7 cellular contexts compared by ENCODE assay signal in genomic region chr16:18902778-18903177, GRCh38. TPM values are rescaled to one million over a fixed set of nuclear protein-coding genes. Genes with fewer than 3 reads are reported as not detected.
DNase-seq lines count a peak whose midpoint lies in the region; ATAC-seq and TF ChIP-seq lines count a peak whose summit lies in the region.
"Not testable (repeated sequence)": the region's sequence is repeated elsewhere in the genome, so short reads cannot be mapped to it uniquely, and the experiment has no call there.

No MANE protein-coding gene starts in this region.

- intact Hi-C loops in activated T-helper 2 cell treated with anti-CD3 and anti-CD28 coated beads, Interferon-gamma antibody, Interleukin-2, Interleukin-4, amounts not matched to agents 10 μg/mL and 5 μg/mL and 100 μg/mL, durations not matched to agents 14 hours and 24 hours and 36 hours (cut with micrococcal nuclease) = loop anchor here (10.0 kb wide), 1 partner anchor 62 kb away; no protein-coding TSS in a partner anchor
- intact Hi-C loops in gastrocnemius medialis (cut with DNase I; ENCODE audit: low total_unique reads) = not testable (repeated sequence)

- H3K36me3 ChIP-seq in CD4-positive, CD25-positive, alpha-beta regulatory T cell (ENCODE audit: control insufficient read depth, insufficient read depth, low read length); GM23338 (ENCODE audit: insufficient read depth); gastrocnemius medialis: not testable (repeated sequence)

- H3K36me3 Mint-ChIP-seq in CD4-positive, CD25-positive, alpha-beta regulatory T cell; GM23338 (ENCODE audit: low read depth); WTC11; central memory CD8-positive, alpha-beta T cell (ENCODE audit: insufficient read depth): not testable (repeated sequence)
- H3K36me3 Mint-ChIP-seq in activated T-helper 2 cell treated with anti-CD3 and anti-CD28 coated beads, Interferon-gamma antibody, Interleukin-2, Interleukin-4, amounts not matched to agents 10 μg/mL and 5 μg/mL and 100 μg/mL, durations not matched to agents 14 hours and 24 hours and 36 hours (ENCODE audit: low read depth) = peaks cover 22% of the 10 kb centered on the region
- H3K36me3 Mint-ChIP-seq in naive thymus-derived CD8-positive, alpha-beta T cell = peaks cover 0 to 25% (median 0%) of the 10 kb centered on the region in 3 donors

- not testable (repeated sequence) for H3F3A ChIP-seq in GM23338 (replicated peaks; ENCODE audit: low read depth)

- in situ Hi-C loops in gastrocnemius medialis (cut with MboI; ENCODE audit: low sequenced_read_pairs in 4 of 4) = not testable (repeated sequence)

- H3K9me3 ChIP-seq in CD4-positive, CD25-positive, alpha-beta regulatory T cell (ENCODE audit: control insufficient read depth in 2 of 2, low read length in 2 of 2); gastrocnemius medialis: not testable (repeated sequence)

- CTCF ChIA-PET in WTC11 (lab: Charles Lee) = interaction anchor here (0.9 to 1.4 kb wide), 2 partner anchors 44 to 102 kb away, joined by 3 read pairs; partner anchors contain the start of gene ARL6IP1

- POLR2A ChIA-PET in WTC11 (lab: Charles Lee); naive thymus-derived CD8-positive, alpha-beta T cell (lab: Charles Lee): not testable (repeated sequence)

- peaks cover 31% of the 10 kb centered on the region for H4K20me1 ChIP-seq in GM23338 (replicated peaks; ENCODE audit: insufficient read depth)

- H2AFZ ChIP-seq in GM23338 = not testable (repeated sequence)

- not testable (repeated sequence) for TF ChIP-seq CTCF in GM23338 (conservative IDR thresholded peaks at IDR 0.05; ENCODE audit: low read depth in 2 of 2); WTC11 (IDR thresholded peaks at IDR 0.05); gastrocnemius medialis (IDR thresholded peaks at IDR 0.05 in 4 of 5, conservative IDR thresholded peaks at IDR 0.05 in 1 of 5)

- not testable (repeated sequence) for H3K9me3 Mint-ChIP-seq in CD4-positive, CD25-positive, alpha-beta regulatory T cell; GM23338; WTC11; activated T-helper 2 cell treated with anti-CD3 and anti-CD28 coated beads, Interferon-gamma antibody, Interleukin-2, Interleukin-4, amounts not matched to agents 10 μg/mL and 5 μg/mL and 100 μg/mL, durations not matched to agents 14 hours and 24 hours and 36 hours; central memory CD8-positive, alpha-beta T cell; naive thymus-derived CD8-positive, alpha-beta T cell

- H3K4me2 ChIP-seq in GM23338 = not testable (repeated sequence)

- H3K79me2 ChIP-seq in GM23338 (replicated peaks; ENCODE audit: insufficient read depth) = peaks cover 100% of the 10 kb centered on the region

- H3K4me1 ChIP-seq in CD4-positive, CD25-positive, alpha-beta regulatory T cell (ENCODE audit: control insufficient read depth, insufficient read depth, low read length, poor library complexity, severe bottlenecking) = peaks cover 13% of the 10 kb centered on the region
- H3K4me1 ChIP-seq in GM23338 (ENCODE audit: insufficient read depth) (peaks cover 12% of the 10 kb centered on the region), gastrocnemius medialis (peaks cover 41 to 60% of the 10 kb centered on the region in 2 donors)

- not testable (repeated sequence) for H3K4me3 ChIP-seq in CD4-positive, CD25-positive, alpha-beta regulatory T cell (ENCODE audit: low read depth, low read length); GM23338; gastrocnemius medialis

- not testable (repeated sequence) for H3K9me2 ChIP-seq in GM23338 (ENCODE audit: insufficient read depth)

- not testable (repeated sequence) for H3K27me3 ChIP-seq in CD4-positive, CD25-positive, alpha-beta regulatory T cell (ENCODE audit: control insufficient read depth, insufficient read depth, low read length); GM23338 (ENCODE audit: insufficient read depth); gastrocnemius medialis

- H3K27ac ChIP-seq in CD4-positive, CD25-positive, alpha-beta regulatory T cell (ENCODE audit: insufficient read depth, low read length, poor library complexity, severe bottlenecking) = not testable (repeated sequence)
- H3K27ac ChIP-seq in GM23338 (ENCODE audit: low read depth) (0 out of 2 replicates have a peak overlapping the region, but pooled peaks have one; percentile 45), gastrocnemius medialis (peak overlapping the region; percentile 81 to 84 (median 82))

- H3K27ac Mint-ChIP-seq in CD4-positive, CD25-positive, alpha-beta regulatory T cell = peak overlapping the region in 2 of 3 donors; percentile 66 to 79
- H3K27ac Mint-ChIP-seq in GM23338 (peak overlapping the region; percentile 13; the same call in 1 of the 2 replicates), WTC11 (0 out of 2 replicates have a peak overlapping the region, but pooled peaks have one; percentile 79)
- H3K27ac Mint-ChIP-seq in activated T-helper 2 cell treated with anti-CD3 and anti-CD28 coated beads, Interferon-gamma antibody, Interleukin-2, Interleukin-4, amounts not matched to agents 10 μg/mL and 5 μg/mL and 100 μg/mL, durations not matched to agents 14 hours and 24 hours and 36 hours = peak overlapping the region; percentile 69
- H3K27ac Mint-ChIP-seq in central memory CD8-positive, alpha-beta T cell (ENCODE audit: low read depth) = peak overlapping the region; percentile 83
- peak overlapping the region in 7 of 10 donors; percentile 40 to 88 (median 59) for H3K27ac Mint-ChIP-seq in naive thymus-derived CD8-positive, alpha-beta T cell

- ATAC-seq in CD4-positive, CD25-positive, alpha-beta regulatory T cell (ENCODE audit: low read depth in 2 of 2); GM23338; WTC11; central memory CD8-positive, alpha-beta T cell (replicated peaks; ENCODE audit: extremely low read depth, poor library complexity, severe bottlenecking); naive thymus-derived CD8-positive, alpha-beta T cell; gastrocnemius medialis: not testable (repeated sequence)

- H3K4me1 Mint-ChIP-seq in CD4-positive, CD25-positive, alpha-beta regulatory T cell = peaks cover 32 to 75% (median 50%) of the 10 kb centered on the region in 4 donors
- peaks cover 11% of the 10 kb centered on the region for H3K4me1 Mint-ChIP-seq in GM23338
- peaks cover 22% of the 10 kb centered on the region for H3K4me1 Mint-ChIP-seq in WTC11
- H3K4me1 Mint-ChIP-seq in activated T-helper 2 cell treated with anti-CD3 and anti-CD28 coated beads, Interferon-gamma antibody, Interleukin-2, Interleukin-4, amounts not matched to agents 10 μg/mL and 5 μg/mL and 100 μg/mL, durations not matched to agents 14 hours and 24 hours and 36 hours (ENCODE audit: low read depth) = peaks cover 48% of the 10 kb centered on the region
- peaks cover 56% of the 10 kb centered on the region for H3K4me1 Mint-ChIP-seq in central memory CD8-positive, alpha-beta T cell
- H3K4me1 Mint-ChIP-seq in naive thymus-derived CD8-positive, alpha-beta T cell = peaks cover 21 to 70% (median 60%) of the 10 kb centered on the region in 4 donors

- H3K27me3 Mint-ChIP-seq in CD4-positive, CD25-positive, alpha-beta regulatory T cell; GM23338 (ENCODE audit: insufficient read depth, low read depth, poor library complexity); WTC11 (ENCODE audit: low read depth); activated T-helper 2 cell treated with anti-CD3 and anti-CD28 coated beads, Interferon-gamma antibody, Interleukin-2, Interleukin-4, amounts not matched to agents 10 μg/mL and 5 μg/mL and 100 μg/mL, durations not matched to agents 14 hours and 24 hours and 36 hours (ENCODE audit: low read depth); central memory CD8-positive, alpha-beta T cell; naive thymus-derived CD8-positive, alpha-beta T cell: not testable (repeated sequence)

- DNase-seq in CD4-positive, CD25-positive, alpha-beta regulatory T cell; GM23338 (ENCODE audit: low spot score); WTC11 (ENCODE audit: low spot score); activated T-helper 2 cell treated with anti-CD3 and anti-CD28 coated beads, Interferon-gamma antibody, Interleukin-2, Interleukin-4, amounts not matched to agents 10 μg/mL and 5 μg/mL and 100 μg/mL, durations not matched to agents 14 hours and 24 hours and 36 hours (ENCODE audit: low spot score); central memory CD8-positive, alpha-beta T cell (ENCODE audit: low spot score in 2 of 2); naive thymus-derived CD8-positive, alpha-beta T cell; gastrocnemius medialis: not testable (repeated sequence)

- TF ChIP-seq POLR2A in gastrocnemius medialis (IDR thresholded peaks at IDR 0.05) = not testable (repeated sequence)

- H3K4me3 Mint-ChIP-seq in CD4-positive, CD25-positive, alpha-beta regulatory T cell = peak overlapping the region in 1 of 4 donors; percentile 45
- not testable (repeated sequence) for H3K4me3 Mint-ChIP-seq in GM23338; WTC11; activated T-helper 2 cell treated with anti-CD3 and anti-CD28 coated beads, Interferon-gamma antibody, Interleukin-2, Interleukin-4, amounts not matched to agents 10 μg/mL and 5 μg/mL and 100 μg/mL, durations not matched to agents 14 hours and 24 hours and 36 hours (ENCODE audit: low read depth); central memory CD8-positive, alpha-beta T cell
- H3K4me3 Mint-ChIP-seq in naive thymus-derived CD8-positive, alpha-beta T cell = peak overlapping the region in 3 of 10 donors; percentile 9 to 34 (median 26)

RNA-seq across cellular contexts. Expression of gene SMG1, which starts 23.4 kb away (rescaled TPM):
- total RNA-seq in CD4-positive, CD25-positive, alpha-beta regulatory T cell = 200 TPM
- polyA plus RNA-seq in CD4-positive, CD25-positive, alpha-beta regulatory T cell = 10 to 100 TPM in 2 of 4 donors, 1 to 10 TPM in 2; 9.2 to 11.9 (median 10.8) TPM
- 93.5 and 119 TPM in 2 replicates for total RNA-seq in GM23338 (2014; rRNA removed; shearing (Covaris generic))
- 18.2 and 18.6 TPM in 2 replicates for polyA plus RNA-seq in GM23338 (2016; fragmentation: Nextera tagmentation; extraction: Ambion mirVana)
- total RNA-seq in WTC11 (2021) = 67.3 to 80.8 TPM (median 72.2 TPM) in 3 replicates
- total RNA-seq in activated T-helper 2 cell treated with anti-CD3 and anti-CD28 coated beads, Interferon-gamma antibody, Interleukin-2, Interleukin-4, amounts not matched to agents 10 μg/mL and 5 μg/mL and 100 μg/mL, durations not matched to agents 14 hours and 24 hours and 36 hours = 128 and 137 TPM in 2 replicates
- 100 to 1,000 TPM; 124 to 139 TPM for total RNA-seq in naive thymus-derived CD8-positive, alpha-beta T cell
- 10 to 100 TPM in 2 of 3 donors, 1 to 10 TPM in 1; 8.4 to 16.5 (median 11.3) TPM for polyA plus RNA-seq in naive thymus-derived CD8-positive, alpha-beta T cell
- total RNA-seq in gastrocnemius medialis = 100 to 1,000 TPM in 3 of 4 donors, 10 to 100 TPM in 1; 88.5 to 183 (median 159) TPM

Comparison
In these comparisons a context has a peak if more than half of its experiments do, and no peak if none do; other contexts are left out.
1. H3K27ac Mint-ChIP-seq: peak in every context shown above with its lines; median percentile 83 in central memory CD8-positive, alpha-beta T cell; 79 in WTC11; 72 in CD4-positive, CD25-positive, alpha-beta regulatory T cell; 69 in activated T-helper 2 cell treated with anti-CD3 and anti-CD28 coated beads, Interferon-gamma antibody, Interleukin-2, Interleukin-4, amounts not matched to agents 10 μg/mL and 5 μg/mL and 100 μg/mL, durations not matched to agents 14 hours and 24 hours and 36 hours; 59 in naive thymus-derived CD8-positive, alpha-beta T cell; 13 in GM23338.